In genomic region chr17:43778337-43779144, GRCh38 we compare ENCODE assay signal across 8 cellular contexts. TPM values are rescaled to one million over a fixed set of nuclear protein-coding genes. Genes with fewer than 3 reads are reported as not detected.
DNase-seq lines count a peak whose midpoint lies in the region; ATAC-seq and TF ChIP-seq lines count a peak whose summit lies in the region.

Gene DUSP3, minus strand, starts transcription at chr17:43778977. Its CDS starts 53 bp downstream, at chr17:43778924.

- H3K27ac ChIP-seq in smooth muscle cell (ENCODE audit: low read depth) = peak within 1 kb of the TSS; percentile 99

- H4K20me1 ChIP-seq in smooth muscle cell (ENCODE audit: low read depth) = peaks cover 8% of the 10 kb centered on the region

- H3F3A ChIP-seq in smooth muscle cell (ENCODE audit: low read depth) = peaks cover 3% of the 10 kb centered on the region

- ATAC-seq in GM18502 (IDR thresholded peaks at IDR 0.05; ENCODE audit: poor library complexity, unreplicated experiment) (peak; percentile 88), HG02938 (IDR thresholded peaks at IDR 0.05; ENCODE audit: unreplicated experiment) (peak; percentile 64)
- peak; percentile 96 to 97 for ATAC-seq in activated CD4-positive, CD25-positive, alpha-beta regulatory T cell treated with anti-CD3 and anti-CD28 coated beads, Interleukin-2, amount 50 U/mL, for 24 hours

- H3K9ac ChIP-seq in smooth muscle cell (ENCODE audit: low read depth) = peak within 1 kb of the TSS; percentile 100

- H3K4me2 ChIP-seq in smooth muscle cell = peak within 1 kb of the TSS; percentile 97

- peaks cover 26% of the 10 kb centered on the region for H3K79me2 ChIP-seq in smooth muscle cell (ENCODE audit: low read depth)

- peak within 1 kb of the TSS; percentile 41 for H2AFZ ChIP-seq in smooth muscle cell (ENCODE audit: low read depth)

- H3K4me3 ChIP-seq in smooth muscle cell = peak within 1 kb of the TSS; percentile 85

- WGBS in smooth muscle cell (ENCODE audit: low lambda C conversion rate) = under 1% methylated on average over 56 of the region's 100 CpGs

- peaks cover 14% of the 10 kb centered on the region for H3K4me1 ChIP-seq in smooth muscle cell (ENCODE audit: low read depth)

- DNase-seq in NCI-H2171 (lab: John Stamatoyannopoulos, UW) (peak; percentile 66), cerebellar cortex (ENCODE audit: low spot score) (peak; percentile 94), iris pigment epithelial cell (ENCODE audit: low read depth) (peak; percentile 93), smooth muscle cell (lab: John Stamatoyannopoulos, UW; ENCODE audit: unreplicated experiment) (peak; percentile 74)
- DNase-seq in NK-92 treated with Interleukin-12 subunit alpha and Interleukin-12 subunit beta, amount 100 ng/mL, for 24 hours (lab: John Stamatoyannopoulos, UW) = no peak

- H3K36me3 ChIP-seq in smooth muscle cell (ENCODE audit: low read depth) = no peaks in the 10 kb centered on the region

- no peaks in the 10 kb centered on the region for H3K9me3 ChIP-seq in smooth muscle cell (replicated peaks; ENCODE audit: low read depth)

- no peak for TF ChIP-seq CTCF in smooth muscle cell (IDR thresholded peaks at IDR 0.05; ENCODE audit: borderline replicate concordance, insufficient read depth, poor library complexity, severe bottlenecking)

- H3K27me3 ChIP-seq in smooth muscle cell (ENCODE audit: low read depth) = no peaks in the 10 kb centered on the region

RNA-seq across cellular contexts. Expression of gene DUSP3, which starts in this region (rescaled TPM):
- 33.2 and 34.4 TPM in 2 replicates for total RNA-seq in smooth muscle cell
- polyA plus RNA-seq in smooth muscle cell = 25.6 and 35.9 TPM in 2 replicates
